10 cellular contexts compared by ENCODE assay signal in genomic region chr5:142017832-142018427, GRCh38. TPM values are rescaled to one million over a fixed set of nuclear protein-coding genes. Genes with fewer than 3 reads are reported as not detected.
DNase-seq lines count a peak whose midpoint lies in the region; ATAC-seq and TF ChIP-seq lines count a peak whose summit lies in the region.
"Had no signal": no experiment of that assay in that cellular context is flagged by ENCODE, and none has a peak within 500 bp of the region (broad histone marks: within the 10 kb centered on the region; RNA-seq: fewer than 3 reads in every experiment).

No MANE protein-coding gene starts in this region.

- no peak overlapping the region for H2AFZ ChIP-seq in IMR-90 (replicated peaks; ENCODE audit: low read length, poor library complexity)
- H2AFZ ChIP-seq in neuronal stem cell (ENCODE audit: low read length): no peak overlapping the region

- peaks cover 11% of the 10 kb centered on the region for H3K9me1 ChIP-seq in IMR-90 (ENCODE audit: insufficient read depth, low read length)

- CTCF ChIA-PET in IMR-90 (lab: Yijun Ruan, JAX) (interaction anchor here (1.1 kb wide), 1 partner anchor 125 kb away, joined by 3 read pairs; no protein-coding TSS in a partner anchor), RWPE1 (lab: Yijun Ruan, JAX) (interaction anchor here (0.6 kb wide), 1 partner anchor 13 kb away, joined by 3 read pairs; no protein-coding TSS in a partner anchor)

- H3K9me3 ChIP-seq in DOHH2 (ENCODE audit: control insufficient read depth, insufficient read depth, low read length): no peaks in the 10 kb centered on the region
- no peaks in the 10 kb centered on the region; the same call in 1 of the 2 replicates for H3K9me3 ChIP-seq in IMR-90 (ENCODE audit: control insufficient read depth, insufficient read depth, low read length)
- peaks cover 0 to 3% of the 10 kb centered on the region in 2 donors for H3K9me3 ChIP-seq in neuronal stem cell (replicated peaks in 1 of 2; ENCODE audit: control insufficient read depth in 2 of 2, insufficient read depth in 1 of 2, low read depth in 1 of 2, low read length in 2 of 2)

- H3K4me1 ChIP-seq in DOHH2 (ENCODE audit: control insufficient read depth, low read length) (peaks cover 47% of the 10 kb centered on the region), IMR-90 (ENCODE audit: control insufficient read depth, insufficient read depth, low read length) (peaks cover 7% of the 10 kb centered on the region), neuronal stem cell (ENCODE audit: control insufficient read depth in 2 of 2, insufficient read depth in 1 of 2, low read depth in 1 of 2, low read length in 2 of 2) (no peaks in the 10 kb centered on the region)

- H3K4me1 Mint-ChIP-seq in central memory CD8-positive, alpha-beta T cell: peaks cover 41% of the 10 kb centered on the region

- H4K8ac ChIP-seq in IMR-90 (ENCODE audit: low read depth in 2 of 2, low read length in 2 of 2): no peak overlapping the region
- no peak overlapping the region for H4K8ac ChIP-seq in neuronal stem cell (ENCODE audit: low read depth, low read length)

- H3K4ac ChIP-seq in IMR-90 (ENCODE audit: low read depth, low read length) (no peak overlapping the region), neuronal stem cell (ENCODE audit: low read length) (no peak overlapping the region)

- H3K18ac ChIP-seq in IMR-90 (ENCODE audit: low read depth, low read length) (no peak overlapping the region), neuronal stem cell (ENCODE audit: low read length) (no peak overlapping the region)

- H3K4me2 ChIP-seq in DOHH2 (ENCODE audit: low read length) (peak overlapping the region; percentile 56), IMR-90 (ENCODE audit: low read depth, low read length) (no peak overlapping the region), neuronal stem cell (ENCODE audit: insufficient read depth, low read length, poor library complexity, severe bottlenecking) (no peak overlapping the region)

- no peak overlapping the region for H2BK5ac ChIP-seq in IMR-90 (ENCODE audit: low read depth, low read length, poor library complexity, severe bottlenecking)
- H2BK5ac ChIP-seq in neuronal stem cell (ENCODE audit: low read length): no peak overlapping the region

- no peak overlapping the region for H3K27ac Mint-ChIP-seq in central memory CD8-positive, alpha-beta T cell (ENCODE audit: low read depth)

- H3F3A ChIP-seq in DOHH2 (ENCODE audit: control insufficient read depth, insufficient read depth): peaks cover 10% of the 10 kb centered on the region; the same call in 1 of the 2 replicates

- POLR2A ChIA-PET in IMR-90 (lab: Charles Lee; ENCODE audit: unreplicated experiment) (no interaction called here), RWPE1 (lab: Yijun Ruan, JAX; ENCODE audit: low non-redundant PET) (no interaction called here)

- no peaks in the 10 kb centered on the region for H3K27me3 Mint-ChIP-seq in central memory CD8-positive, alpha-beta T cell

- DNase-seq in IMR-90: peak; percentile 75
- DNase-seq in central memory CD8-positive, alpha-beta T cell (ENCODE audit: low spot score in 2 of 2): no peak
- DNase-seq in neuronal stem cell (ENCODE audit: low spot score): no peak
- no peak for DNase-seq in cerebellar cortex (ENCODE audit: low spot score)
- DNase-seq in RWPE1 (ENCODE audit: low spot score): no peak
- DNase-seq: amniotic stem cell had no signal

- intact Hi-C loops in IMR-90 (cut with micrococcal nuclease): loop anchor here (5.0 to 10.0 kb wide), 2 partner anchors 44 to 677 kb away; no protein-coding TSS in a partner anchor

- peaks cover 0 to 3% of the 10 kb centered on the region in 2 experiments; a peak in 1 of 4 replicates for H3K79me1 ChIP-seq in IMR-90 (ENCODE audit: low read depth in 1 of 2, low read length in 2 of 2)
- H3K79me1 ChIP-seq in neuronal stem cell (ENCODE audit: low read depth, low read length): no peaks in the 10 kb centered on the region

- H2BK120ac ChIP-seq in IMR-90 (ENCODE audit: low read depth, low read length) (no peak overlapping the region), neuronal stem cell (ENCODE audit: low read depth, low read length) (no peak overlapping the region)

- WGBS in IMR-90 (ENCODE audit: extremely low coverage in 2 of 2, insufficient read length in 1 of 2), 2 experiments: 100% methylated on average over 2 of the region's 5 CpGs; no CpG with 5 or more reads in 1 of the 2 experiments
- WGBS in neuronal stem cell (ENCODE audit: extremely low coverage in 2 of 2, insufficient read length in 2 of 2, insufficient replicate concordance in 1 of 2), 2 donors: no CpG with 5 or more reads among the region's 5 CpGs

- H2AK9ac ChIP-seq in IMR-90 (replicated peaks; ENCODE audit: low read depth, low read length, poor library complexity): no peak overlapping the region

- no TSS peak for BruUV-seq in IMR-90 (replicated peaks; lab: Mats Ljungman, UMichigan)

- H2BK15ac ChIP-seq in IMR-90 (ENCODE audit: low read depth, low read length) (no peak overlapping the region), neuronal stem cell (ENCODE audit: low read length) (no peak overlapping the region)

- H2BK12ac ChIP-seq in neuronal stem cell (ENCODE audit: low read length): no peak overlapping the region

- H3K4me3 ChIP-seq in DOHH2 (ENCODE audit: low read length) (peak overlapping the region; percentile 33), IMR-90 (ENCODE audit: insufficient read depth, low read depth, low read length) (no peak overlapping the region), neuronal stem cell (ENCODE audit: low read length in 2 of 2) (no peak overlapping the region)
- H3K4me3 ChIP-seq: SJSA1 had no signal

- H3K9me2 ChIP-seq in DOHH2 (replicated peaks; ENCODE audit: control insufficient read depth, low read length): no peaks in the 10 kb centered on the region

- in situ Hi-C loops in IMR-90 (cut with MboI; ENCODE audit: low sequenced_read_pairs): no loop called here

- TF ChIP-seq RAD21 in IMR-90 (IDR thresholded peaks at IDR 0.05; ENCODE audit: low read length): no peak

- peak overlapping the region; percentile 46 for H3K4me3 Mint-ChIP-seq in central memory CD8-positive, alpha-beta T cell

- H4K20me1 ChIP-seq in DOHH2 (ENCODE audit: control insufficient read depth, insufficient read depth, low read depth, low read length): no peaks in the 10 kb centered on the region
- no peaks in the 10 kb centered on the region for H4K20me1 ChIP-seq in IMR-90 (ENCODE audit: insufficient read depth, low read length)

- no peak overlapping the region for H2BK20ac ChIP-seq in IMR-90 (ENCODE audit: low read depth, low read length)

- dilution Hi-C loops in IMR-90 (cut with HindIII; ENCODE audit: low sequenced_read_pairs, unreplicated experiment): no loop called here

- H3K14ac ChIP-seq in IMR-90 (replicated peaks; ENCODE audit: low read depth, low read length) (no peak overlapping the region), neuronal stem cell (ENCODE audit: low read length) (no peak overlapping the region)

- no peak for TF ChIP-seq CTCF in DOHH2 (IDR thresholded peaks at IDR 0.05; ENCODE audit: low read depth, low read length, poor library complexity, severe bottlenecking)
- no peak for TF ChIP-seq CTCF in IMR-90 (conservative IDR thresholded peaks at IDR 0.05; ENCODE audit: low read depth, low read length)
- no peak for TF ChIP-seq CTCF in RWPE1 (conservative IDR thresholded peaks at IDR 0.05; ENCODE audit: low read depth)

- H3K36me3 ChIP-seq in DOHH2 (ENCODE audit: control insufficient read depth, low read length) (no peaks in the 10 kb centered on the region), IMR-90 (ENCODE audit: control insufficient read depth, insufficient read depth, low read length) (no peaks in the 10 kb centered on the region), neuronal stem cell (replicated peaks in 1 of 2; ENCODE audit: control insufficient read depth in 2 of 2, insufficient read depth in 2 of 2, low read length in 2 of 2) (no peaks in the 10 kb centered on the region)
- H3K36me3 ChIP-seq: SJSA1 had no signal

- no peaks in the 10 kb centered on the region for H3K9me3 Mint-ChIP-seq in central memory CD8-positive, alpha-beta T cell

- no peak for TF ChIP-seq POLR2A in IMR-90 (IDR thresholded peaks at IDR 0.05; ENCODE audit: low read depth, low read length)

- no peak overlapping the region for H4K5ac ChIP-seq in IMR-90 (ENCODE audit: low read depth, low read length)

- no peak overlapping the region for H3K56ac ChIP-seq in IMR-90 (ENCODE audit: extremely low read depth, insufficient read depth, low read length)

- H3K27me3 ChIP-seq in DOHH2 (ENCODE audit: control insufficient read depth, low read length): peaks cover 44% of the 10 kb centered on the region
- H3K27me3 ChIP-seq in IMR-90 (ENCODE audit: control insufficient read depth, insufficient read depth, low read length): peaks cover 3% of the 10 kb centered on the region; the same call in 1 of the 2 replicates
- H3K27me3 ChIP-seq in neuronal stem cell (ENCODE audit: control insufficient read depth in 3 of 3, insufficient read depth in 3 of 3, low read depth in 1 of 3, low read length in 3 of 3): no peaks in the 10 kb centered on the region
- H3K27me3 ChIP-seq: SJSA1 had no signal

- no peak overlapping the region for H3K9ac ChIP-seq in IMR-90 (ENCODE audit: low read depth, low read length)
- H3K9ac ChIP-seq in neuronal stem cell (ENCODE audit: low read depth, low read length, poor library complexity): no peak overlapping the region

- H3K79me2 ChIP-seq in DOHH2 (ENCODE audit: control insufficient read depth, low read length): no peaks in the 10 kb centered on the region

- H2AK5ac ChIP-seq in IMR-90 (ENCODE audit: low read depth, low read length) (no peak overlapping the region), neuronal stem cell (ENCODE audit: low read depth, low read length) (no peak overlapping the region)

- H3K23ac ChIP-seq in IMR-90 (ENCODE audit: low read depth, low read length) (no peak overlapping the region), neuronal stem cell (ENCODE audit: low read depth, low read length, poor library complexity) (no peak overlapping the region)

- H3K27ac ChIP-seq in DOHH2 (ENCODE audit: low read depth, low read length): no peak overlapping the region
- H3K27ac ChIP-seq in IMR-90 (ENCODE audit: insufficient read depth, low read length): no peak overlapping the region
- no peak overlapping the region for H3K27ac ChIP-seq in neuronal stem cell (replicated peaks; ENCODE audit: low read length)
- no peak overlapping the region for H3K27ac ChIP-seq in RWPE1
- H3K27ac ChIP-seq: SJSA1 had no signal

- no peak overlapping the region for H4K91ac ChIP-seq in IMR-90 (ENCODE audit: insufficient read depth, low read depth, low read length)
- H4K91ac ChIP-seq in neuronal stem cell (ENCODE audit: low read depth, low read length, poor library complexity): no peak overlapping the region

- H3K36me3 Mint-ChIP-seq in central memory CD8-positive, alpha-beta T cell (ENCODE audit: insufficient read depth): peaks cover 7% of the 10 kb centered on the region

- ATAC-seq in GM19397 (IDR thresholded peaks at IDR 0.05; ENCODE audit: unreplicated experiment) (peak; percentile 33), IMR-90 (ENCODE audit: low read depth) (no peak), HG03108 (IDR thresholded peaks at IDR 0.05; ENCODE audit: unreplicated experiment) (no peak)
- no peak for ATAC-seq in central memory CD8-positive, alpha-beta T cell (replicated peaks; ENCODE audit: extremely low read depth, poor library complexity, severe bottlenecking)

RNA-seq across cellular contexts. Expression of gene GNPDA1, which starts 5.1 kb away (rescaled TPM):
- total RNA-seq in IMR-90 (2012; rRNA removed): 50.5 and 60.6 TPM in 2 replicates
- polyA plus RNA-seq in IMR-90 (2012; rRNA removed): 19.6 and 23.1 TPM in 2 replicates
- 11.2 and 22.3 TPM in 2 replicates for polyA plus RNA-seq in IMR-90 (2012; cell fraction: cytosol; rRNA removed)
- polyA plus RNA-seq in IMR-90 (2012; cell fraction: nucleus; rRNA removed; ENCODE audit: low replicate concordance): 17.9 and 21.4 TPM in 2 replicates
- polyA plus RNA-seq in neuronal stem cell (2013, experiment 1 of 2): 83.7 TPM
- 84.0 TPM for polyA plus RNA-seq in neuronal stem cell (2013, experiment 2 of 2)

RNA-seq across cellular contexts. Expression of gene RNF14, which starts 49.0 kb away (rescaled TPM):
- total RNA-seq in IMR-90 (2012; rRNA removed): 78.6 and 106 TPM in 2 replicates
- 27.0 and 36.1 TPM in 2 replicates for polyA plus RNA-seq in IMR-90 (2012; rRNA removed)
- 11.7 and 16.9 TPM in 2 replicates for polyA plus RNA-seq in IMR-90 (2012; cell fraction: cytosol; rRNA removed)
- 5.1 and 20.8 TPM in 2 replicates for polyA plus RNA-seq in IMR-90 (2012; cell fraction: nucleus; rRNA removed; ENCODE audit: low replicate concordance)
- polyA plus RNA-seq in neuronal stem cell (2013, experiment 1 of 2): 17.5 TPM
- polyA plus RNA-seq in neuronal stem cell (2013, experiment 2 of 2): 17.1 TPM

RNA-seq across cellular contexts. Expression of gene PCDH12, which starts 59.9 kb away (rescaled TPM):
- total RNA-seq in IMR-90 (2012; rRNA removed): under 0.01 and 0.18 TPM in 2 replicates
- 0.01 and 0.02 TPM in 2 replicates for polyA plus RNA-seq in IMR-90 (2012; rRNA removed)
- polyA plus RNA-seq in IMR-90 (2012; cell fraction: cytosol; rRNA removed): 0.01 TPM in 1 of 2 replicates, not detected in the other
- polyA plus RNA-seq in IMR-90 (2012; cell fraction: nucleus; rRNA removed; ENCODE audit: low replicate concordance): 0.02 TPM in 1 of 2 replicates, not detected in the other
- polyA plus RNA-seq in neuronal stem cell (2013, experiment 1 of 2): not detected
- polyA plus RNA-seq in neuronal stem cell (2013, experiment 2 of 2): not detected
- total RNA-seq: SJSA1 had no signal
